ENCODE assay signal across 28 cellular contexts in the genomic region with DNA sequence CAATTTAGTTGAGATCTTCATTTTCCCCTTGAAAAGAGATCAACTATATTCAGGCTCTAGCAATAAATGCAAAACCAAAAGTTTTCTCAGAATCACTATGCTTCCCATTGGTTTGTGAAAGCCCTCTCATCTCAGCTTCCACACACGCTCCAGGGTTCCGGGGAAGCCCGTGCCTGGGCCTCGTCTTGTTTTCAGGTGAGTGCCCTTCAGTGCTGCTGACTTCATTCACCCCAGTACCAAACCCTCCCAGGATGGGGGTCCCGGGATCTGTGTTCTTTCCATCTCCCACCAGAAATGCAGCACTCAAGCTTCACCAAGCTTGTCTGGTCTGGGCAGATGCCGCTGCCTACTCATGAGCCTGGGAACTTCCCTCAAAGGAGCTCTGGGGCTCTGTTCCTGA.
"Had no signal": no experiment of that assay in that cellular context is flagged by ENCODE, and none has a peak within 500 bp of the region (broad histone marks: within the 10 kb centered on the region; RNA-seq: fewer than 3 reads in every experiment).

No MANE protein-coding gene starts in this region.

- H3K4me3 ChIP-seq: ovary, psoas muscle, right lobe of liver, sigmoid colon, stomach, thoracic aorta, thyroid gland, tibial nerve, upper lobe of left lung, vagina had no signal

- H3K36me3 Mint-ChIP-seq: natural killer cell treated with Interleukin-12 subunit alpha and Interleukin-12 subunit beta and Interleukin-15 and Interleukin-18, amount 100 ng/mL, for 72 hours; stimulated activated effector memory CD8-positive, alpha-beta T cell treated with anti-CD3 and anti-CD28 coated beads, Interleukin-12 subunit alpha, Interleukin-12 subunit beta, amount 100 ng/mL, for 72 hours; stimulated activated naive B cell treated with anti-CD40 and anti-IgM and Interleukin-4, amounts not matched to agents 10 μg/mL and 1 μg/mL and 100 μg/mL, for 72 hours had no signal

- H3K9me3 ChIP-seq: ovary, psoas muscle, right lobe of liver, sigmoid colon, stomach, thoracic aorta, thyroid gland, tibial nerve, upper lobe of left lung, vagina had no signal

- H3K9me3 Mint-ChIP-seq: natural killer cell treated with Interleukin-12 subunit alpha and Interleukin-12 subunit beta and Interleukin-15 and Interleukin-18, amount 100 ng/mL, for 72 hours; nephron progenitor cell; stimulated activated effector memory CD8-positive, alpha-beta T cell treated with anti-CD3 and anti-CD28 coated beads, Interleukin-12 subunit alpha, Interleukin-12 subunit beta, amount 100 ng/mL, for 72 hours; stimulated activated naive B cell treated with anti-CD40 and anti-IgM and Interleukin-4, amounts not matched to agents 10 μg/mL and 1 μg/mL and 100 μg/mL, for 72 hours; stimulated activated naive CD8-positive, alpha-beta T cell treated with anti-CD3 and anti-CD28 coated beads, Interleukin-15, Interleukin-2, amounts not matched to agents 100 ng/mL and 50 ng/mL, for 24 hours had no signal

- H3K79me2 ChIP-seq: parathyroid adenoma had no signal

- H3K4me3 Mint-ChIP-seq: natural killer cell treated with Interleukin-12 subunit alpha and Interleukin-12 subunit beta and Interleukin-15 and Interleukin-18, amount 100 ng/mL, for 72 hours; nephron progenitor cell; neural crest cell; stimulated activated effector memory CD8-positive, alpha-beta T cell treated with anti-CD3 and anti-CD28 coated beads, Interleukin-12 subunit alpha, Interleukin-12 subunit beta, amount 100 ng/mL, for 72 hours; stimulated activated naive B cell treated with anti-CD40 and anti-IgM and Interleukin-4, amounts not matched to agents 10 μg/mL and 1 μg/mL and 100 μg/mL, for 72 hours; stimulated activated naive CD8-positive, alpha-beta T cell treated with anti-CD3 and anti-CD28 coated beads, Interleukin-15, Interleukin-2, amounts not matched to agents 100 ng/mL and 50 ng/mL, for 24 hours had no signal

- H3K27me3 ChIP-seq: ovary, right lobe of liver, tibial nerve, upper lobe of left lung, vagina had no signal

- H2AFZ ChIP-seq: parathyroid adenoma had no signal

- DNase-seq: nephron progenitor cell; occipital lobe; ovary; psoas muscle; right cardiac atrium; right lobe of liver; sigmoid colon; small intestine; stimulated activated CD4-positive, alpha-beta T cell treated with anti-CD3 and anti-CD28 coated beads, Interleukin-15, amount 100 ng/mL, for 24 hours; stimulated activated CD4-positive, alpha-beta T cell treated with anti-CD3 and anti-CD28 coated beads, Interleukin-2, amount 100 ng/mL, for 24 hours; stimulated activated CD4-positive, alpha-beta T cell treated with anti-CD3 and anti-CD28 coated beads, Interleukin-2, amount 100 ng/mL, for 48 hours; stimulated activated CD4-positive, alpha-beta T cell treated with anti-CD3 and anti-CD28 coated beads, Interleukin-4, amount 100 ng/mL, for 24 hours; stimulated activated naive B cell treated with anti-CD40 and anti-IgM and Interleukin-4, amounts not matched to agents 10 μg/mL and 1 μg/mL and 100 μg/mL, for 72 hours; stimulated activated naive CD4-positive, alpha-beta T cell treated with Interleukin-2 at 50 U/mL for 16 hours; stomach; thyroid gland; trophoblast cell; upper lobe of left lung had no signal

- H3K36me3 ChIP-seq: ovary, right lobe of liver, sigmoid colon, stomach, thoracic aorta, thyroid gland, tibial nerve, upper lobe of left lung, vagina had no signal

- H3K9ac ChIP-seq: parathyroid adenoma had no signal

- ATAC-seq: natural killer cell treated with Interleukin-12 subunit alpha and Interleukin-12 subunit beta and Interleukin-15 and Interleukin-18, amount 100 ng/mL, for 72 hours; psoas muscle; right cardiac atrium; right lobe of liver; stimulated activated effector memory CD8-positive, alpha-beta T cell treated with anti-CD3 and anti-CD28 coated beads, Interleukin-12 subunit alpha, Interleukin-12 subunit beta, amount 100 ng/mL, for 72 hours; stimulated activated naive B cell treated with anti-CD40 and anti-IgM and Interleukin-4, amounts not matched to agents 10 μg/mL and 1 μg/mL and 100 μg/mL, for 72 hours had no signal

- H3K27ac ChIP-seq: ovary, parathyroid adenoma, psoas muscle, right lobe of liver, sigmoid colon, stomach, thoracic aorta, thyroid gland, tibial nerve, upper lobe of left lung, vagina had no signal

- FAIRE-seq: small intestine, urothelium cell line had no signal

- H3K27me3 Mint-ChIP-seq: stimulated activated naive CD8-positive, alpha-beta T cell treated with anti-CD3 and anti-CD28 coated beads, Interleukin-15, Interleukin-2, amounts not matched to agents 100 ng/mL and 50 ng/mL, for 24 hours had no signal

- H3K4me1 Mint-ChIP-seq: nephron progenitor cell; stimulated activated effector memory CD8-positive, alpha-beta T cell treated with anti-CD3 and anti-CD28 coated beads, Interleukin-12 subunit alpha, Interleukin-12 subunit beta, amount 100 ng/mL, for 72 hours; stimulated activated naive B cell treated with anti-CD40 and anti-IgM and Interleukin-4, amounts not matched to agents 10 μg/mL and 1 μg/mL and 100 μg/mL, for 72 hours had no signal

- H3K27ac Mint-ChIP-seq: natural killer cell treated with Interleukin-12 subunit alpha and Interleukin-12 subunit beta and Interleukin-15 and Interleukin-18, amount 100 ng/mL, for 72 hours; nephron progenitor cell; progenitor cell of endocrine pancreas; stimulated activated effector memory CD8-positive, alpha-beta T cell treated with anti-CD3 and anti-CD28 coated beads, Interleukin-12 subunit alpha, Interleukin-12 subunit beta, amount 100 ng/mL, for 72 hours; stimulated activated naive B cell treated with anti-CD40 and anti-IgM and Interleukin-4, amounts not matched to agents 10 μg/mL and 1 μg/mL and 100 μg/mL, for 72 hours; stimulated activated naive CD8-positive, alpha-beta T cell treated with anti-CD3 and anti-CD28 coated beads, Interleukin-15, Interleukin-2, amounts not matched to agents 100 ng/mL and 50 ng/mL, for 24 hours had no signal

- H3K4me1 ChIP-seq: parathyroid adenoma, psoas muscle, right lobe of liver, sigmoid colon, stomach, thyroid gland, upper lobe of left lung, vagina had no signal
